In genomic region chr3:10337323-10338163, GRCh38 we compare ENCODE assay signal across 23 cellular contexts. TPM values are rescaled to one million over a fixed set of nuclear protein-coding genes. Genes with fewer than 3 reads are reported as not detected.
DNase-seq lines count a peak whose midpoint lies in the region; ATAC-seq and TF ChIP-seq lines count a peak whose summit lies in the region.
"Had no signal": no experiment of that assay in that cellular context is flagged by ENCODE, and none has a peak within 500 bp of the region (broad histone marks: within the 10 kb centered on the region; RNA-seq: fewer than 3 reads in every experiment).

No MANE protein-coding gene starts in this region.

- H3K27me3 Mint-ChIP-seq in GM23338 (ENCODE audit: insufficient read depth, low read depth, poor library complexity) (no peaks in the 10 kb centered on the region), memory B cell (no peaks in the 10 kb centered on the region)
- H3K27me3 Mint-ChIP-seq: activated naive CD4-positive, alpha-beta T cell treated with anti-CD3 and anti-CD28 coated beads, Interleukin-2, amount 50 U/mL, for 24 hours had no signal

- no peaks in the 10 kb centered on the region for H3K36me3 ChIP-seq in GM23338 (ENCODE audit: insufficient read depth)
- H3K36me3 ChIP-seq: Peyer's patch, thoracic aorta had no signal

- no peaks in the 10 kb centered on the region for H3K27me3 ChIP-seq in GM23338 (ENCODE audit: insufficient read depth)
- H3K27me3 ChIP-seq: Peyer's patch had no signal

- peak; percentile 31 for ATAC-seq in GM23338
- peak; percentile 42 for ATAC-seq in memory B cell (ENCODE audit: low read depth)
- ATAC-seq in GM18858 (IDR thresholded peaks at IDR 0.05; ENCODE audit: unreplicated experiment), result no peak
- ATAC-seq: activated CD4-positive, alpha-beta T cell treated with anti-CD3 and anti-CD28 coated beads for 36 hours; left lobe of liver; sciatic nerve had no signal

- TF ChIP-seq CTCF in GM23338 (conservative IDR thresholded peaks at IDR 0.05; ENCODE audit: low read depth in 2 of 2), result peak in 1 of 2 experiments; percentile 36; a peak in 2 of 4 replicates

- no peaks in the 10 kb centered on the region for H3K9me3 Mint-ChIP-seq in GM23338
- no peaks in the 10 kb centered on the region for H3K9me3 Mint-ChIP-seq in memory B cell
- H3K9me3 Mint-ChIP-seq: activated naive CD4-positive, alpha-beta T cell treated with anti-CD3 and anti-CD28 coated beads, Interleukin-2, amount 50 U/mL, for 24 hours; CD4-positive, alpha-beta memory T cell; nephron progenitor cell had no signal

- H3K79me2 ChIP-seq in GM23338 (replicated peaks; ENCODE audit: insufficient read depth), result no peaks in the 10 kb centered on the region

- H3K4me3 Mint-ChIP-seq in GM23338 (no peak overlapping the region), memory B cell (no peak overlapping the region)
- H3K4me3 Mint-ChIP-seq: activated CD4-positive, alpha-beta T cell treated with anti-CD3 and anti-CD28 coated beads for 36 hours; activated naive CD4-positive, alpha-beta T cell treated with anti-CD3 and anti-CD28 coated beads, Interleukin-2, amount 50 U/mL, for 24 hours; CD4-positive, alpha-beta memory T cell; nephron progenitor cell had no signal

- H3K4me3 ChIP-seq in GM23338, result no peak overlapping the region
- H3K4me3 ChIP-seq: GM23248, Peyer's patch, thoracic aorta had no signal

- H2AFZ ChIP-seq in GM23338, result no peak overlapping the region; the same call in 1 of the 2 replicates
- H2AFZ ChIP-seq: GM23248 had no signal

- H3K4me1 Mint-ChIP-seq in GM23338, result peaks cover 7% of the 10 kb centered on the region; the same call in 2 of the 3 replicates
- peaks cover 24% of the 10 kb centered on the region for H3K4me1 Mint-ChIP-seq in memory B cell
- H3K4me1 Mint-ChIP-seq: activated CD4-positive, alpha-beta T cell treated with anti-CD3 and anti-CD28 coated beads for 36 hours; activated naive CD4-positive, alpha-beta T cell treated with anti-CD3 and anti-CD28 coated beads, Interleukin-2, amount 50 U/mL, for 24 hours had no signal

- no peaks in the 10 kb centered on the region for H3F3A ChIP-seq in GM23338 (replicated peaks; ENCODE audit: low read depth)

- DNase-seq in DMS79 (lab: John Stamatoyannopoulos, UW) (peak; percentile 34), GM23338 (ENCODE audit: low spot score) (no peak), NCI-H524 (lab: John Stamatoyannopoulos, UW) (peak; percentile 71 to 96), memory B cell (ENCODE audit: low spot score in 2 of 2) (no peak), GM19238 (ENCODE audit: insufficient read length, low spot score) (no peak), D341Med (ENCODE audit: low spot score) (no peak)
- DNase-seq: activated CD4-positive, alpha-beta T cell treated with anti-CD3 and anti-CD28 coated beads for 36 hours; CD4-positive, alpha-beta memory T cell; cerebellar nuclear complex; GM23248; midbrain; NCI-H1092 treated with DMSO at 0.1 percent for 48 hours; nephron progenitor cell; Peyer's patch had no signal

- H3K9me2 ChIP-seq in GM23338 (ENCODE audit: insufficient read depth), result no peaks in the 10 kb centered on the region

- no peaks in the 10 kb centered on the region for H4K20me1 ChIP-seq in GM23338 (replicated peaks; ENCODE audit: insufficient read depth)

- no peaks in the 10 kb centered on the region for H3K4me1 ChIP-seq in GM23338 (ENCODE audit: insufficient read depth)
- H3K4me1 ChIP-seq: Peyer's patch had no signal

- no peaks in the 10 kb centered on the region; the same call in 2 of the 3 replicates for H3K36me3 Mint-ChIP-seq in GM23338 (ENCODE audit: low read depth)
- H3K36me3 Mint-ChIP-seq in memory B cell, result no peaks in the 10 kb centered on the region
- H3K36me3 Mint-ChIP-seq: activated naive CD4-positive, alpha-beta T cell treated with anti-CD3 and anti-CD28 coated beads, Interleukin-2, amount 50 U/mL, for 24 hours; CD4-positive, alpha-beta memory T cell had no signal

- no peak overlapping the region for H3K27ac ChIP-seq in GM23338 (ENCODE audit: low read depth)
- H3K27ac ChIP-seq: epithelial cell of prostate, GM23248, Peyer's patch, thoracic aorta had no signal

- H3K27ac Mint-ChIP-seq in GM23338 (no peak overlapping the region), memory B cell (no peak overlapping the region)
- H3K27ac Mint-ChIP-seq: activated CD4-positive, alpha-beta T cell treated with anti-CD3 and anti-CD28 coated beads for 36 hours; activated naive CD4-positive, alpha-beta T cell treated with anti-CD3 and anti-CD28 coated beads, Interleukin-2, amount 50 U/mL, for 24 hours; nephron progenitor cell had no signal

- H3K4me2 ChIP-seq in GM23338, result no peak overlapping the region

TF ChIP-seq in GM23338, 12 proteins besides CTCF, POLR2A, EP300 and RAD21 (continues in another document):
- TF ChIP-seq EZH2phosphoT487 (IDR thresholded peaks at IDR 0.05; ENCODE audit: unreplicated experiment) (no peak), CREB1 (CRISPR knock-in tag; IDR thresholded peaks at IDR 0.05; ENCODE audit: low read depth) (no peak), ZNF462 (CRISPR knock-in tag; IDR thresholded peaks at IDR 0.05) (no peak), EZH2 (IDR thresholded peaks at IDR 0.05; ENCODE audit: low read depth, unreplicated experiment) (no peak), STAT1 (IDR thresholded peaks at IDR 0.05; ENCODE audit: unreplicated experiment) (no peak), POLR2AphosphoS5 (IDR thresholded peaks at IDR 0.05; ENCODE audit: low read depth) (no peak), ETS1 (IDR thresholded peaks at IDR 0.05) (no peak)

RNA-seq across cellular contexts. Expression of gene SEC13, which starts 16.6 kb away (rescaled TPM):
- total RNA-seq in GM23338 (2014; rRNA removed; shearing (Covaris generic)), result 108 and 132 TPM in 2 replicates
- 106 and 109 TPM in 2 replicates for polyA plus RNA-seq in GM23338 (2016; fragmentation: Nextera tagmentation; extraction: Ambion mirVana)

RNA-seq across cellular contexts. Expression of gene GHRL, which starts 44.8 kb away (rescaled TPM):
- not detected in 2 replicates for total RNA-seq in GM23338 (2014; rRNA removed; shearing (Covaris generic))
- 0.52 and 0.78 TPM in 2 replicates for polyA plus RNA-seq in GM23338 (2016; fragmentation: Nextera tagmentation; extraction: Ambion mirVana)
- total RNA-seq: astrocyte, fibroblast of villous mesenchyme, GM23248, SK-MEL-5 had no signal

Comparison
In these comparisons a context has a peak if more than half of its experiments do, and no peak if none do; other contexts are left out.
1. DNase-seq: peak in DMS79 (single experiment) and NCI-H524 (2 of 2); none in GM23338 (single experiment), memory B cell (0 of 2), GM19238 (single experiment) and D341Med (single experiment).